In the genomic region with DNA sequence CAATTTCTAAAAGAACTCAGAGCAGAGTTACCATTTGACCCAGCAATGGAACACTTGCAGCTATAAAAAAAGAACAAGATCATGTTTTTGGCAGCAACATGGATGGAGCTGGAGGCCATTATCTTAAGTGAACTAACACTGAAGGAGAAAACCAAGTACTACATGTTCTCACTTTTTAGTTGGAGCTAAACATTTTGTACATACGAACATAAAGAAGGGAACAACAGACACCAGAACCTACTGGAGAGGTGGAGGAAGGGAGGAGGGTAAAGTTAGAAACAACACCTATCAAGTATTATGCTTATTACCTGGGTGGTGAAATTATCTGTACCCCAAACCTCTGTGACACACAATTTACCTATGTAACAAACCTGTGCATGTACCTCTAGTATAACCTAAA, we compare ENCODE assay signal across 30 cellular contexts.
"Had no signal": no experiment of that assay in that cellular context is flagged by ENCODE, and none has a peak within 500 bp of the region (broad histone marks: within the 10 kb centered on the region; RNA-seq: fewer than 3 reads in every experiment).

No MANE protein-coding gene starts in this region.

- H3K9ac ChIP-seq: KMS-11 had no signal

- H3K9me3 ChIP-seq: MG63 had no signal

- H3K4me2 ChIP-seq: KMS-11 had no signal

- H3K36me3 ChIP-seq: MG63 had no signal

- H3K27me3 ChIP-seq: MG63 had no signal

- H3K4me3 ChIP-seq: MG63 had no signal

- H3K27ac ChIP-seq: KMS-11 had no signal

- DNase-seq: Karpas-422, Kasumi-1, MG63, MM.1S, MV-4-11, NCI-H1048, NCI-H1092, NCI-H1092 treated with DMSO at 0.1 percent for 48 hours, NCI-H1417 treated with DMSO at 0.1 percent for 48 hours, NCI-H1436, NCI-H1436 treated with DMSO at 0.1 percent for 48 hours, NCI-H146, NCI-H1694, NCI-H1694 treated with DMSO at 0.1 percent for 48 hours, NCI-H187, NCI-H187 treated with DMSO at 0.1 percent for 48 hours, NCI-H1930, NCI-H2029, NCI-H2029 treated with DMSO at 0.1 percent for 48 hours, NCI-H2081 treated with DMSO at 0.1 percent for 48 hours, NCI-H2107, NCI-H2171, NCI-H2171 treated with DMSO at 0.1 percent for 48 hours, NCI-H2227 treated with DMSO at 0.1 percent for 48 hours, NCI-H226, NCI-H345, NCI-H446, NCI-H446 treated with DMSO at 0.1 percent for 48 hours, NCI-H510A had no signal
